Comparison of ENCODE assay signal across 19 cellular contexts in the genomic region with DNA sequence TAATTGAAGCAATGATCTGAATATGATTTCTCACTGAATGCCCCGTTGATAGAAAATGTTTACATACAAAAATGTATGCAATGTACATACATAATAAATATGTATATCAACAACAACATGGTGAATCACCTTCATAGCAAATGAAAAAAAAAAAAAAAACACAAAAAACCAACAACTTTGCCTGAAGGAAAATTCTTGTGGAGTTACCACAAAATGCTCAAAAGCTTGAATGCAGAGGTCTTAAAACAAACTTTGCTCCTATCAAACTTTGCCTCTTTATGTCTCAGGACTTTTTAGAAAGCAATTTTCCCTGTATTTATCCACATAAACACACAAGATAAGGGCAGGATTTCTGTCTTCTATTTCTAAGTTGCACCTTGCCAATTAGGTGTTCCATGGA.
DNase-seq lines count a peak whose midpoint lies in the region; ATAC-seq and TF ChIP-seq lines count a peak whose summit lies in the region.
"Had no signal": no experiment of that assay in that cellular context is flagged by ENCODE, and none has a peak within 500 bp of the region (broad histone marks: within the 10 kb centered on the region; RNA-seq: fewer than 3 reads in every experiment).

No MANE protein-coding gene starts in this region.

- H3K4me2 ChIP-seq in PC-3 (ENCODE audit: low read length): peak overlapping the region; percentile 45
- H3K4me2 ChIP-seq: A549, BLaER1, GM23338 had no signal

- POLR2A ChIA-PET in BJ (lab: Charles Lee) (no interaction called here), PC-3 (lab: Charles Lee; ENCODE audit: unreplicated experiment) (no interaction called here)
- POLR2A ChIA-PET in activated CD8-positive, alpha-beta T cell treated with anti-CD3 and anti-CD28 coated beads, Interleukin-2, amount 10 ng/mL, durations not matched to agents 7 days and 5 days (lab: Charles Lee): no interaction called here

- peaks cover 4% of the 10 kb centered on the region for H3K27me3 Mint-ChIP-seq in activated CD8-positive, alpha-beta T cell treated with anti-CD3 and anti-CD28 coated beads, Interleukin-2, amount 10 ng/mL, durations not matched to agents 7 days and 5 days (ENCODE audit: low read depth)
- peaks cover 27% of the 10 kb centered on the region for H3K27me3 Mint-ChIP-seq in T-helper 17 cell

- H3K4me3 ChIP-seq in BJ (ENCODE audit: low read depth, low read length) (no peak overlapping the region), PC-3 (ENCODE audit: low read length) (peak overlapping the region; percentile 7; the same call in 1 of the 2 replicates), adipocyte (ENCODE audit: low read length) (no peak overlapping the region), epithelial cell of esophagus (ENCODE audit: low read length) (no peak overlapping the region), left ventricle myocardium inferior (no peak overlapping the region)
- H3K4me3 ChIP-seq: A549, BLaER1, GM12878, GM23338 had no signal

- no peaks in the 10 kb centered on the region for H3K9me3 ChIP-seq in PC-3 (ENCODE audit: low read length)
- no peaks in the 10 kb centered on the region for H3K9me3 ChIP-seq in adipocyte (ENCODE audit: control insufficient read depth, low read length)
- H3K9me3 ChIP-seq in T-helper 17 cell (ENCODE audit: control insufficient read depth, low read length, poor library complexity, severe bottlenecking): no peaks in the 10 kb centered on the region
- peaks cover 6% of the 10 kb centered on the region for H3K9me3 ChIP-seq in left ventricle myocardium inferior (replicated peaks)
- H3K9me3 ChIP-seq: A549 had no signal

- H3K36me3 ChIP-seq in BJ (ENCODE audit: control insufficient read depth, insufficient read depth, low read length) (no peaks in the 10 kb centered on the region), PC-3 (ENCODE audit: low read depth, low read length) (no peaks in the 10 kb centered on the region), adipocyte (ENCODE audit: control insufficient read depth, insufficient read depth, low read length, severe bottlenecking) (no peaks in the 10 kb centered on the region), left ventricle myocardium inferior (no peaks in the 10 kb centered on the region)
- H3K36me3 ChIP-seq: BLaER1 had no signal

- H3K36me3 Mint-ChIP-seq in activated CD8-positive, alpha-beta T cell treated with anti-CD3 and anti-CD28 coated beads, Interleukin-2, amount 10 ng/mL, durations not matched to agents 7 days and 5 days (ENCODE audit: low read depth): no peaks in the 10 kb centered on the region
- H3K36me3 Mint-ChIP-seq in T-helper 17 cell (ENCODE audit: low read depth): no peaks in the 10 kb centered on the region
- H3K36me3 Mint-ChIP-seq: CD14-positive monocyte; CD4-positive, alpha-beta memory T cell had no signal

- H3K27ac ChIP-seq in PC-3 (ENCODE audit: low read length): peak overlapping the region; percentile 43
- H3K27ac ChIP-seq in left ventricle myocardium inferior (replicated peaks): no peak overlapping the region
- H3K27ac ChIP-seq: 22Rv1, A549, BLaER1 had no signal

- H2AFZ ChIP-seq in PC-3 (ENCODE audit: low read length): no peak overlapping the region
- H2AFZ ChIP-seq: GM23338 had no signal

- H3K27me3 ChIP-seq in BJ (ENCODE audit: control insufficient read depth, insufficient read depth, low read length) (peaks cover 3% of the 10 kb centered on the region; the same call in 1 of the 2 replicates), PC-3 (ENCODE audit: low read length) (no peaks in the 10 kb centered on the region), adipocyte (replicated peaks; ENCODE audit: control insufficient read depth, insufficient read depth, low read length) (no peaks in the 10 kb centered on the region), left ventricle myocardium inferior (ENCODE audit: low read depth) (peaks cover 35% of the 10 kb centered on the region)
- H3K27me3 ChIP-seq: BLaER1 had no signal

- DNase-seq in BJ (ENCODE audit: low read depth) (peak; percentile 37), PC-3 (peak; percentile 59), adipocyte (ENCODE audit: low read depth) (peak; percentile 58), epithelial cell of esophagus (ENCODE audit: low read depth) (peak; percentile 16), T-helper 17 cell (no peak), left ventricle myocardium inferior (no peak)
- no peak for DNase-seq in activated CD8-positive, alpha-beta T cell treated with anti-CD3 and anti-CD28 coated beads, Interleukin-2, amount 10 ng/mL, durations not matched to agents 7 days and 5 days
- DNase-seq: AML-193; CD4-positive, alpha-beta memory T cell; DMS153; DMS79; HCEC 1CT had no signal

- H3K4me3 Mint-ChIP-seq in activated CD8-positive, alpha-beta T cell treated with anti-CD3 and anti-CD28 coated beads, Interleukin-2, amount 10 ng/mL, durations not matched to agents 7 days and 5 days: no peak overlapping the region
- H3K4me3 Mint-ChIP-seq in T-helper 17 cell: no peak overlapping the region
- H3K4me3 Mint-ChIP-seq: CD14-positive monocyte; CD4-positive, alpha-beta memory T cell; GM23338 had no signal

- H3K4me1 Mint-ChIP-seq in activated CD8-positive, alpha-beta T cell treated with anti-CD3 and anti-CD28 coated beads, Interleukin-2, amount 10 ng/mL, durations not matched to agents 7 days and 5 days (ENCODE audit: low read depth): no peaks in the 10 kb centered on the region
- H3K4me1 Mint-ChIP-seq in T-helper 17 cell: no peaks in the 10 kb centered on the region
- H3K4me1 Mint-ChIP-seq: CD14-positive monocyte; CD4-positive, alpha-beta memory T cell had no signal

- H3K9me3 Mint-ChIP-seq in activated CD8-positive, alpha-beta T cell treated with anti-CD3 and anti-CD28 coated beads, Interleukin-2, amount 10 ng/mL, durations not matched to agents 7 days and 5 days (ENCODE audit: insufficient read depth): no peaks in the 10 kb centered on the region
- H3K9me3 Mint-ChIP-seq: GM23338 had no signal

- H3K79me2 ChIP-seq in PC-3 (ENCODE audit: low read length): no peaks in the 10 kb centered on the region

- H3K4me1 ChIP-seq in PC-3 (ENCODE audit: insufficient read depth, low read length) (peaks cover 38% of the 10 kb centered on the region), adipocyte (ENCODE audit: control insufficient read depth, insufficient read depth, low read length) (no peaks in the 10 kb centered on the region), left ventricle myocardium inferior (no peaks in the 10 kb centered on the region)
- H3K4me1 ChIP-seq: A549, BLaER1 had no signal

- H3F3A ChIP-seq in PC-3 (ENCODE audit: low read length, unreplicated experiment): no peaks in the 10 kb centered on the region

- H3K27ac Mint-ChIP-seq in activated CD8-positive, alpha-beta T cell treated with anti-CD3 and anti-CD28 coated beads, Interleukin-2, amount 10 ng/mL, durations not matched to agents 7 days and 5 days: no peak overlapping the region
- no peak overlapping the region for H3K27ac Mint-ChIP-seq in T-helper 17 cell
- H3K27ac Mint-ChIP-seq: CD14-positive monocyte; CD4-positive, alpha-beta memory T cell; GM23338 had no signal

- no peaks in the 10 kb centered on the region for H3K9me2 ChIP-seq in PC-3 (replicated peaks; ENCODE audit: low read length)

- ATAC-seq in PC-3: no peak
- no peak for ATAC-seq in activated CD8-positive, alpha-beta T cell treated with anti-CD3 and anti-CD28 coated beads, Interleukin-2, amount 10 ng/mL, durations not matched to agents 7 days and 5 days
- no peak for ATAC-seq in T-helper 17 cell
- ATAC-seq in GM18520 (IDR thresholded peaks at IDR 0.05; ENCODE audit: unreplicated experiment): no peak
- ATAC-seq: A549, GM12878, GM23338 had no signal

- intact Hi-C loops in PC-3 (cut with micrococcal nuclease) (loop anchor here (5.0 kb wide), 2 partner anchors 70 to 140 kb away; no protein-coding TSS in a partner anchor), left ventricle myocardium inferior (cut with micrococcal nuclease) (no loop called here)

- H3K9ac ChIP-seq in PC-3 (ENCODE audit: low read length) (0 out of 2 replicates have a peak overlapping the region, but pooled peaks have one; percentile 8), adipocyte (ENCODE audit: low read length) (no peak overlapping the region)
- H3K9ac ChIP-seq: BLaER1 had no signal

- TF ChIP-seq CTCF in BJ (IDR thresholded peaks at IDR 0.05; ENCODE audit: insufficient read depth, low read depth, low read length): no peak
- no peak for TF ChIP-seq CTCF in PC-3 (conservative IDR thresholded peaks at IDR 0.05; ENCODE audit: low read depth, low read length)
- TF ChIP-seq CTCF in epithelial cell of esophagus (IDR thresholded peaks at IDR 0.05; ENCODE audit: insufficient read depth, low read depth, low read length, missing control alignments): no peak
- TF ChIP-seq CTCF in left ventricle myocardium inferior (IDR thresholded peaks at IDR 0.05; ENCODE audit: borderline replicate concordance): no peak

- H4K20me1 ChIP-seq in PC-3 (ENCODE audit: low read length): no peaks in the 10 kb centered on the region
- H4K20me1 ChIP-seq: BLaER1 had no signal

- BruUV-seq in PC-3 (replicated peaks; lab: Mats Ljungman, UMichigan): no TSS peak

- CTCF ChIA-PET in BJ (lab: Yijun Ruan, JAX) (interaction anchor here (0.6 to 1.2 kb wide), 2 partner anchors 35 to 100 kb away, joined by 3 read pairs; no protein-coding TSS in a partner anchor), PC-3 (lab: Charles Lee) (no interaction called here)
- CTCF ChIA-PET in activated CD8-positive, alpha-beta T cell treated with anti-CD3 and anti-CD28 coated beads, Interleukin-2, amount 10 ng/mL, durations not matched to agents 7 days and 5 days (lab: Charles Lee): no interaction called here

Comparison
In these comparisons a context has a peak if more than half of its experiments do, and no peak if none do; other contexts are left out.
1. DNase-seq: peak in BJ (single experiment), PC-3 (single experiment), adipocyte (single experiment) and epithelial cell of esophagus (single experiment); none in activated CD8-positive, alpha-beta T cell treated with anti-CD3 and anti-CD28 coated beads, Interleukin-2, amount 10 ng/mL, durations not matched to agents 7 days and 5 days (single experiment), T-helper 17 cell (0 of 3) and left ventricle myocardium inferior (single experiment).